ENCODE assay signal across 8 cellular contexts in genomic region chr1:167555971-167556714, GRCh38. TPM values are rescaled to one million over a fixed set of nuclear protein-coding genes. Genes with fewer than 3 reads are reported as not detected.
DNase-seq lines count a peak whose midpoint lies in the region; ATAC-seq and TF ChIP-seq lines count a peak whose summit lies in the region.

No MANE protein-coding gene starts in this region.

- in situ Hi-C loops in HAP-1 (cut with MboI; ENCODE audit: low sequenced_read_pairs): no loop called here

- DNase-seq in CD1c-positive myeloid dendritic cell (ENCODE audit: extremely low spot score) (peak; percentile 91), HAP-1 (ENCODE audit: low spot score in 2 of 2) (peak; percentile 73 to 84), NCI-H446 treated with DMSO at 0.1 percent for 48 hours (lab: John Stamatoyannopoulos, UW) (peak; percentile 32), dermis blood vessel endothelial cell (peak; percentile 86), lower lobe of right lung (peak; percentile 73)
- peak; percentile 83 for DNase-seq in activated CD4-positive, alpha-beta T cell treated with anti-CD3 and anti-CD28 coated beads for 48 hours
- peak; percentile 38 for DNase-seq in stimulated activated CD8-positive, alpha-beta memory T cell treated with anti-CD3 and anti-CD28 coated beads, Interleukin-12 subunit alpha, Interleukin-12 subunit beta, amount 100 ng/mL, for 4 hours (ENCODE audit: low read depth)

- no peak overlapping the region for H3K27ac ChIP-seq in lower lobe of right lung

- no peaks in the 10 kb centered on the region for H3K9me3 ChIP-seq in HAP-1
- no peaks in the 10 kb centered on the region for H3K9me3 ChIP-seq in lower lobe of right lung

- TF ChIP-seq CTCF in lower lobe of right lung (IDR thresholded peaks at IDR 0.05): peak; percentile 88

- ATAC-seq in lower lobe of right lung (peak; percentile 34 to 59), HG03175 (IDR thresholded peaks at IDR 0.05; ENCODE audit: unreplicated experiment) (no peak)

- H3K4me1 ChIP-seq in HAP-1 (peaks cover 12% of the 10 kb centered on the region), lower lobe of right lung (peaks cover 30% of the 10 kb centered on the region)

- no peaks in the 10 kb centered on the region for H3K36me3 ChIP-seq in HAP-1 (replicated peaks)
- no peaks in the 10 kb centered on the region for H3K36me3 ChIP-seq in lower lobe of right lung

- H3K27me3 ChIP-seq in HAP-1 (ENCODE audit: low read depth) (no peaks in the 10 kb centered on the region), lower lobe of right lung (ENCODE audit: low read depth) (no peaks in the 10 kb centered on the region)

- H3K4me3 ChIP-seq in HAP-1 (no peak overlapping the region), lower lobe of right lung (no peak overlapping the region)

- intact Hi-C loops in lower lobe of right lung (cut with DNase I): no loop called here

RNA-seq across cellular contexts. Expression of gene CREG1, which starts 2.6 kb away (rescaled TPM):
- total RNA-seq in dermis blood vessel endothelial cell (58.1 and 71.5 TPM in 2 replicates), lower lobe of right lung (161 TPM)

RNA-seq across cellular contexts. Expression of gene CD247, which starts 37.8 kb away (rescaled TPM):
- total RNA-seq in dermis blood vessel endothelial cell (0.09 TPM in 1 of 2 replicates, not detected in the other), lower lobe of right lung (8.7 TPM)

Comparison
In these comparisons a context has a peak if more than half of its experiments do, and no peak if none do; other contexts are left out.
1. DNase-seq: peak in every context shown above with its lines; median percentile 91 in CD1c-positive myeloid dendritic cell; 86 in dermis blood vessel endothelial cell; 83 in activated CD4-positive, alpha-beta T cell treated with anti-CD3 and anti-CD28 coated beads for 48 hours; 78 in HAP-1; 73 in lower lobe of right lung; 38 in stimulated activated CD8-positive, alpha-beta memory T cell treated with anti-CD3 and anti-CD28 coated beads, Interleukin-12 subunit alpha, Interleukin-12 subunit beta, amount 100 ng/mL, for 4 hours; 32 in NCI-H446 treated with DMSO at 0.1 percent for 48 hours.